In the genomic region with DNA sequence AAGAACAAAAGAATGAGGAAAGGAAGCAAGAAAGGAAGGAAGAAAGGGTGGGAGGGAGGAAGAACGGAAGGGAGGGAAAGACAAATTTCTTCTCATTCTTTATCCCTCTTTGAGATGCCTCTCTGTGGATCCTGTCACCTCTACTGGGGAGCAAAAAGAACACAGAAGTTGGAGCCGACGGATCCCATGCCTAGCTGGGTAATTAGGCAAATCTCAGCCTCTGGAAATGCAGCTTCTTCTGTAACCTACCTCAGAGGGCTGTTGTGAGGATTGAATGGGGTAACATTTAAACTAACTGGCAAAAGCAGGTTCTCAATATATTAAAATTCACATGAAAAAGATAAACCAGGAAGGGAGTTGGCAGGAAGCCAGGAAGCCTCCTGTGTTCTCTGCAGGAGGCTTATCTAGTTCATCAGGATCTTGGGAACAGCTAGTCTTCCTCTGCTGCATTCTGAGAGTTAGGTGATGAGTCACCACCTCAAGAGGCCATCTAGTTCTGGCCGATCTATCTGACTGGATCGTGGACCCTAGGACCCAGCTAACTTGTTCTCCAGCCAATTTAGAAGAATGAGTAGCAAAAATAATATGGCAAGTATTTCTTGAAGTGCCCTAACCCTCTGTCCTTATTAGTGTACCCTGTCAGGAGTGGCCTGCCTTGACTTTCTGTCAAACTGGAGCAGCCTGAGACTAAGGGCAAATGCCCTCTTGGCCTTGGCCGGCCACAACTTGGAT, we compare ENCODE assay signal across 11 cellular contexts. TPM values are rescaled to one million over a fixed set of nuclear protein-coding genes. Genes with fewer than 3 reads are reported as not detected.
A peak's percentile ranks its signal among the peaks of the same experiment; 100 is the strongest.
DNase-seq lines count a peak whose midpoint lies in the region; ATAC-seq and TF ChIP-seq lines count a peak whose summit lies in the region.
"Had no signal": no experiment of that assay in that cellular context is flagged by ENCODE, and none has a peak within 500 bp of the region (broad histone marks: within the 10 kb centered on the region; RNA-seq: fewer than 3 reads in every experiment).

No MANE protein-coding gene starts in this region.

- H3K36me3 ChIP-seq in GM23248 (ENCODE audit: low read depth) = no peaks in the 10 kb centered on the region

- H3K4me1 ChIP-seq in GM23248 (ENCODE audit: insufficient read depth) = no peaks in the 10 kb centered on the region

- H3K27me3 ChIP-seq in GM23248 (replicated peaks; ENCODE audit: insufficient read depth) = no peaks in the 10 kb centered on the region

- no peak overlapping the region for H2AFZ ChIP-seq in GM23248

- no peak overlapping the region for H3K4me2 ChIP-seq in GM23248 (ENCODE audit: unreplicated experiment)

- no peak overlapping the region for H3K27ac ChIP-seq in GM23248

- H3K9me3 ChIP-seq in GM23248 (ENCODE audit: low read depth) = no peaks in the 10 kb centered on the region

- in situ Hi-C loops in GM23248 (cut with MboI) = no loop called here

- H3K9me2 ChIP-seq in GM23248 (ENCODE audit: insufficient read depth) = no peaks in the 10 kb centered on the region

- no peaks in the 10 kb centered on the region for H3K79me2 ChIP-seq in GM23248 (ENCODE audit: insufficient read depth)

- ATAC-seq in omental fat pad (ENCODE audit: low FRiP score) = peak; percentile 71

- H3K4me3 ChIP-seq in GM23248 (no peak overlapping the region), choroid plexus epithelial cell (ENCODE audit: low read depth, low read length) (no peak overlapping the region)

- no peaks in the 10 kb centered on the region for H3F3A ChIP-seq in GM23248 (ENCODE audit: insufficient read depth)

- 83 to 84% methylated on average over 6 of the region's 6 CpGs for WGBS in GM23248 (ENCODE audit: low coverage in 1 of 2, low lambda C conversion rate in 2 of 2, missing lambda C conversion rate in 2 of 2), 2 experiments

- no peaks in the 10 kb centered on the region for H4K20me1 ChIP-seq in GM23248 (ENCODE audit: insufficient read depth)

- no peak overlapping the region for H3K9ac ChIP-seq in GM23248

- TF ChIP-seq CTCF in choroid plexus epithelial cell (conservative IDR thresholded peaks at IDR 0.05; ENCODE audit: low read depth, low read length) (no peak), omental fat pad (IDR thresholded peaks at IDR 0.05) (no peak)

- peak; percentile 24 for DNase-seq in GM23248
- DNase-seq in NCI-H2196 treated with DMSO at 0.1 percent for 48 hours (lab: John Stamatoyannopoulos, UW; ENCODE audit: unreplicated experiment) = peak; percentile 13
- DNase-seq in choroid plexus epithelial cell (ENCODE audit: low read depth) = peak; percentile 72
- no peak for DNase-seq in omental fat pad (ENCODE audit: low spot score)
- no peak for DNase-seq in foreskin melanocyte
- no peak for DNase-seq in SKM-1 treated with dmso at 0.1 percent for 144 hours (lab: John Stamatoyannopoulos, UW; ENCODE audit: unreplicated experiment)
- DNase-seq in GF-D8 (lab: John Stamatoyannopoulos, UW) = no peak
- DNase-seq in DMS153 treated with DMSO at 0.1 percent for 48 hours (lab: John Stamatoyannopoulos, UW; ENCODE audit: unreplicated experiment) = no peak
- DNase-seq: activated B cell treated with CpG ODN at 0.5 μM for 24 hours, H7 had no signal

RNA-seq across cellular contexts. Expression of a gene that starts 15.2 kb away (rescaled TPM):
- not detected in 2 replicates for total RNA-seq in GM23248 (2014; rRNA removed; shearing (Covaris generic))
- 0.11 TPM in 1 of 2 replicates, not detected in the other for polyA plus RNA-seq in GM23248 (2016; fragmentation: Nextera tagmentation; extraction: Ambion mirVana)
- not detected for total RNA-seq in omental fat pad
- total RNA-seq: activated B cell treated with CpG ODN at 0.5 μM for 24 hours, chondrocyte, H7 had no signal

Comparison
In these comparisons a context has a peak if more than half of its experiments do, and no peak if none do; other contexts are left out.
1. DNase-seq: peak in GM23248 (single experiment), NCI-H2196 treated with DMSO at 0.1 percent for 48 hours (single experiment) and choroid plexus epithelial cell (single experiment); none in omental fat pad (single experiment), foreskin melanocyte (single experiment), SKM-1 treated with dmso at 0.1 percent for 144 hours (single experiment), GF-D8 (single experiment) and DMS153 treated with DMSO at 0.1 percent for 48 hours (single experiment).